Comparison of ENCODE assay signal across 1 cellular context in genomic region chr1:201598396-201598795, GRCh38.
TF ChIP-seq lines count a peak whose summit lies in the region.

No MANE protein-coding gene starts in this region.

TF ChIP-seq in GM23338, 12 proteins besides CTCF, POLR2A, EP300 and RAD21 (continued from another document):
- TF ChIP-seq REST (IDR thresholded peaks at IDR 0.05; ENCODE audit: unreplicated experiment) (no peak), ZNF462 (CRISPR knock-in tag; IDR thresholded peaks at IDR 0.05) (no peak), EZH2 (IDR thresholded peaks at IDR 0.05; ENCODE audit: low read depth, unreplicated experiment) (no peak), EZH2phosphoT487 (IDR thresholded peaks at IDR 0.05; ENCODE audit: unreplicated experiment) (no peak), ZNF331 (CRISPR knock-in tag; IDR thresholded peaks at IDR 0.05; ENCODE audit: low read depth) (no peak), ETS1 (IDR thresholded peaks at IDR 0.05) (no peak), POLR2AphosphoS5 (IDR thresholded peaks at IDR 0.05; ENCODE audit: low read depth) (no peak), ZNF114 (CRISPR knock-in tag; IDR thresholded peaks at IDR 0.05) (no peak), STAT1 (IDR thresholded peaks at IDR 0.05; ENCODE audit: unreplicated experiment) (no peak), NANOG (IDR thresholded peaks at IDR 0.05; ENCODE audit: borderline replicate concordance) (no peak), JUNB (IDR thresholded peaks at IDR 0.05; ENCODE audit: unreplicated experiment) (no peak)
TF ChIP-seq in GM23338: peak in this region for 0.
